Comparison of ENCODE assay signal across 16 cellular contexts in the genomic region with DNA sequence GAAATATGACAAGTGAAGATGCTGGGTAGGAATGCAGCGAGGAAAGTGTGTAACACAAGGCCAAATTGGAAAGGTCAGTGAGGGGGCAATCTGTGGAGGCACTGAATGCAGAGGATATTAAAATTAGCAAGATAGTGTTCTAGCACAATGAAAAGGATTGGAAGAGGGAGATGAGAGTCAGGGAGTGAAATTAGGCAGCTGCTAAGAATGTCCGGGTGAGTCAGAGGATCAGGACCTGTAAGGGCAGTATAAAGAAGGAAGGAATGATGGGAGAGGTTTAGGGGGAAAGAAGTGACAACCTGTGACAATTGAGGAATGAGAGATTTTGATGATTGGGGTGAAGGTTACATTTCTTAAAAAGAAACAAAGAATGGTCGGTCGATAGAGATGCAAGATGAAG.
A peak's percentile ranks its signal among the peaks of the same experiment; 100 is the strongest.
DNase-seq lines count a peak whose midpoint lies in the region; ATAC-seq, FAIRE-seq and TF ChIP-seq lines count a peak whose summit lies in the region.
"Had no signal": no experiment of that assay in that cellular context is flagged by ENCODE, and none has a peak within 500 bp of the region (broad histone marks: within the 10 kb centered on the region; RNA-seq: fewer than 3 reads in every experiment).

No MANE protein-coding gene starts in this region.

- H3K36me3 ChIP-seq in K562 (ENCODE audit: control insufficient read depth, insufficient read depth, low read length) = peaks cover 36% of the 10 kb centered on the region
- peaks cover 28% of the 10 kb centered on the region for H3K36me3 ChIP-seq in osteoblast (ENCODE audit: insufficient read depth, low read length)
- H3K36me3 ChIP-seq in upper lobe of right lung = peaks cover 37% of the 10 kb centered on the region

- no peak for TF ChIP-seq POLR2A in K562 (conservative IDR thresholded peaks at IDR 0.05)

- no TSS peak for BruUV-seq in K562 (replicated peaks; lab: Mats Ljungman, UMichigan)

- ATAC-seq in K562 = no peak
- ATAC-seq in activated CD8-positive, alpha-beta T cell treated with anti-CD3 and anti-CD28 coated beads, Interleukin-2, amount 10 ng/mL, durations not matched to agents 7 days and 5 days = no peak
- no peak for ATAC-seq in upper lobe of right lung

- H3K4me1 Mint-ChIP-seq in activated CD8-positive, alpha-beta T cell treated with anti-CD3 and anti-CD28 coated beads, Interleukin-2, amount 10 ng/mL, durations not matched to agents 7 days and 5 days (ENCODE audit: low read depth) = no peaks in the 10 kb centered on the region
- H3K4me1 Mint-ChIP-seq: CD14-positive monocyte had no signal

- no peaks in the 10 kb centered on the region for H3K9me3 ChIP-seq in K562 (replicated peaks; ENCODE audit: control insufficient read depth, insufficient read depth, low read depth, low read length)
- no peaks in the 10 kb centered on the region for H3K9me3 ChIP-seq in osteoblast (ENCODE audit: low read depth, low read length)
- no peaks in the 10 kb centered on the region for H3K9me3 ChIP-seq in upper lobe of right lung
- H3K9me3 ChIP-seq: HAP-1 had no signal

- DNase-seq in EL = peak; percentile 8
- DNase-seq in K562 (ENCODE audit: extremely low read depth in 1 of 4, low spot score in 3 of 4) = no peak
- DNase-seq in iris pigment epithelial cell (ENCODE audit: low read depth) = peak; percentile 7
- DNase-seq in osteoblast (ENCODE audit: insufficient read length, low spot score, missing footprints) = peak; percentile 32
- DNase-seq in HUDEP-2 (lab: John Stamatoyannopoulos, UW; ENCODE audit: unreplicated experiment in 76 of 76) = no peak
- DNase-seq in activated CD8-positive, alpha-beta T cell treated with anti-CD3 and anti-CD28 coated beads, Interleukin-2, amount 10 ng/mL, durations not matched to agents 7 days and 5 days = no peak
- no peak for DNase-seq in upper lobe of right lung
- DNase-seq: 8988T; CD4-positive, alpha-beta memory T cell; DMS153; DMS79; GF-D8 had no signal

- H3K9ac ChIP-seq in K562 (ENCODE audit: insufficient read depth in 1 of 2, low read depth in 2 of 2, low read length in 2 of 2) = no peak overlapping the region
- H3K9ac ChIP-seq: BLaER1 had no signal

- no peak overlapping the region for H3K4me3 Mint-ChIP-seq in activated CD8-positive, alpha-beta T cell treated with anti-CD3 and anti-CD28 coated beads, Interleukin-2, amount 10 ng/mL, durations not matched to agents 7 days and 5 days
- H3K4me3 Mint-ChIP-seq: CD14-positive monocyte; CD4-positive, alpha-beta memory T cell had no signal

- TF ChIP-seq EP300 in K562 (IDR thresholded peaks at IDR 0.05; ENCODE audit: low read length) = no peak

- no peaks in the 10 kb centered on the region for H3K4me1 ChIP-seq in K562 (replicated peaks in 1 of 2; ENCODE audit: control insufficient read depth in 2 of 2, insufficient read depth in 2 of 2, low read length in 2 of 2)
- H3K4me1 ChIP-seq in osteoblast (ENCODE audit: insufficient read depth, low read length) = no peaks in the 10 kb centered on the region
- H3K4me1 ChIP-seq in upper lobe of right lung = no peaks in the 10 kb centered on the region
- H3K4me1 ChIP-seq: HAP-1 had no signal

- H4K20me1 ChIP-seq in K562 (replicated peaks; ENCODE audit: control insufficient read depth, insufficient read depth, low read length) = no peaks in the 10 kb centered on the region
- no peaks in the 10 kb centered on the region for H4K20me1 ChIP-seq in osteoblast (ENCODE audit: insufficient read depth, low read length)
- H4K20me1 ChIP-seq: BLaER1 had no signal

- intact Hi-C loops in K562 (cut with micrococcal nuclease) (no loop called here), upper lobe of right lung (cut with DNase I) (no loop called here)

- CTCF ChIA-PET in K562 (lab: Yijun Ruan, JAX; ENCODE audit: low intra/inter-chr PET ratio) = no interaction called here
- CTCF ChIA-PET in activated CD8-positive, alpha-beta T cell treated with anti-CD3 and anti-CD28 coated beads, Interleukin-2, amount 10 ng/mL, durations not matched to agents 7 days and 5 days (lab: Charles Lee) = no interaction called here

- WGBS in K562 (ENCODE audit: insufficient coverage, low coverage, missing lambda C conversion rate) = 100% methylated on average over 4 of the region's 4 CpGs

- no peak overlapping the region for H3K4me3 ChIP-seq in K562
- no peak overlapping the region for H3K4me3 ChIP-seq in osteoblast (ENCODE audit: insufficient read depth, low read length)
- no peak overlapping the region for H3K4me3 ChIP-seq in upper lobe of right lung
- H3K4me3 ChIP-seq: BLaER1, HAP-1 had no signal

- H3K27ac ChIP-seq in K562 (ENCODE audit: extremely low read depth, low read depth, low read length) (no peak overlapping the region), osteoblast (ENCODE audit: low read depth, low read length) (no peak overlapping the region), upper lobe of right lung (no peak overlapping the region)
- H3K27ac ChIP-seq: BLaER1 had no signal

- no peaks in the 10 kb centered on the region for H3K27me3 Mint-ChIP-seq in activated CD8-positive, alpha-beta T cell treated with anti-CD3 and anti-CD28 coated beads, Interleukin-2, amount 10 ng/mL, durations not matched to agents 7 days and 5 days (ENCODE audit: low read depth)
- H3K27me3 Mint-ChIP-seq: CD4-positive, alpha-beta memory T cell had no signal

- H3K36me3 Mint-ChIP-seq in activated CD8-positive, alpha-beta T cell treated with anti-CD3 and anti-CD28 coated beads, Interleukin-2, amount 10 ng/mL, durations not matched to agents 7 days and 5 days (ENCODE audit: low read depth) = peaks cover 76% of the 10 kb centered on the region

- no peaks in the 10 kb centered on the region for H3K9me1 ChIP-seq in K562 (ENCODE audit: control insufficient read depth, insufficient read depth, low read length)

- no peak for TF ChIP-seq RAD21 in K562 (CRISPR knock-in tag; conservative IDR thresholded peaks at IDR 0.05 in 1 of 2, IDR thresholded peaks at IDR 0.05 in 1 of 2)

- H2AFZ ChIP-seq in K562 (ENCODE audit: low read depth, low read length) (no peak overlapping the region), osteoblast (ENCODE audit: low read length) (no peak overlapping the region)

- TF ChIP-seq CTCF in K562 (IDR thresholded peaks at IDR 0.05 in 2 of 3, conservative IDR thresholded peaks at IDR 0.05 in 1 of 3; ENCODE audit: insufficient read depth in 2 of 3, low read depth in 1 of 3, low read length in 3 of 3) = no peak
- TF ChIP-seq CTCF in osteoblast (IDR thresholded peaks at IDR 0.05; ENCODE audit: extremely low read depth, low read depth, low read length) = no peak
- TF ChIP-seq CTCF in upper lobe of right lung (IDR thresholded peaks at IDR 0.05) = no peak

- no peaks in the 10 kb centered on the region for H3K79me2 ChIP-seq in K562 (ENCODE audit: control insufficient read depth, insufficient read depth, low read length)
- no peaks in the 10 kb centered on the region for H3K79me2 ChIP-seq in osteoblast (ENCODE audit: insufficient read depth, low read length)

- POLR2A ChIA-PET in K562 (lab: Yijun Ruan, JAX) = no interaction called here
- POLR2A ChIA-PET in activated CD8-positive, alpha-beta T cell treated with anti-CD3 and anti-CD28 coated beads, Interleukin-2, amount 10 ng/mL, durations not matched to agents 7 days and 5 days (lab: Charles Lee) = no interaction called here

- H3K4me2 ChIP-seq in K562 (ENCODE audit: insufficient read depth, low read length) = no peak overlapping the region
- H3K4me2 ChIP-seq in osteoblast (ENCODE audit: insufficient read depth, low read length) = no peak overlapping the region
- H3K4me2 ChIP-seq: BLaER1 had no signal

- peaks cover 19% of the 10 kb centered on the region for H3K9me3 Mint-ChIP-seq in activated CD8-positive, alpha-beta T cell treated with anti-CD3 and anti-CD28 coated beads, Interleukin-2, amount 10 ng/mL, durations not matched to agents 7 days and 5 days (ENCODE audit: insufficient read depth)

- FAIRE-seq in K562 (lab: Jason Lieb, UNC) = no peak
- FAIRE-seq: GM19239 had no signal

- no peak overlapping the region for H3K27ac Mint-ChIP-seq in activated CD8-positive, alpha-beta T cell treated with anti-CD3 and anti-CD28 coated beads, Interleukin-2, amount 10 ng/mL, durations not matched to agents 7 days and 5 days
- H3K27ac Mint-ChIP-seq: CD4-positive, alpha-beta memory T cell had no signal

- in situ Hi-C loops in K562 (cut with MboI) = no loop called here

- no peaks in the 10 kb centered on the region for H3K27me3 ChIP-seq in K562 (ENCODE audit: control insufficient read depth in 2 of 2, insufficient read depth in 2 of 2, low read length in 2 of 2)
- no peaks in the 10 kb centered on the region for H3K27me3 ChIP-seq in osteoblast (ENCODE audit: insufficient read depth, low read length)
- H3K27me3 ChIP-seq in upper lobe of right lung = no peaks in the 10 kb centered on the region
- H3K27me3 ChIP-seq: BLaER1 had no signal

TF ChIP-seq in K562, 482 proteins besides CTCF, POLR2A, EP300 and RAD21:
- no peak for TF ChIP-seq PTTG1 (tag; IDR thresholded peaks at IDR 0.05; ENCODE audit: low read depth)
- TF ChIP-seq POLR2AphosphoS2 (IDR thresholded peaks at IDR 0.05; ENCODE audit: low read length) = 0 out of 2 replicates have a peak, but pooled peaks have one; percentile 7
- TF ChIP-seq POLR2B (IDR thresholded peaks at IDR 0.05; ENCODE audit: low read depth, partially characterized antibody) = peak; percentile 15

Comparison
In these comparisons a context has a peak if more than half of its experiments do, and no peak if none do; other contexts are left out.
1. DNase-seq: peak in EL (single experiment), iris pigment epithelial cell (single experiment) and osteoblast (single experiment); none in K562 (0 of 4), HUDEP-2 (0 of 76), activated CD8-positive, alpha-beta T cell treated with anti-CD3 and anti-CD28 coated beads, Interleukin-2, amount 10 ng/mL, durations not matched to agents 7 days and 5 days (single experiment) and upper lobe of right lung (single experiment).